8 cellular contexts compared by ENCODE assay signal in genomic region chr1:91499904-91500755, GRCh38. TPM values are rescaled to one million over a fixed set of nuclear protein-coding genes. Genes with fewer than 3 reads are reported as not detected.
DNase-seq lines count a peak whose midpoint lies in the region; ATAC-seq and TF ChIP-seq lines count a peak whose summit lies in the region.

No MANE protein-coding gene starts in this region.

- TF ChIP-seq CTCF in RWPE2 (IDR thresholded peaks at IDR 0.05; ENCODE audit: poor library complexity, severe bottlenecking) (no peak), fibroblast of villous mesenchyme (IDR thresholded peaks at IDR 0.05; ENCODE audit: insufficient read depth, low read depth, low read length) (no peak)

- peak; percentile 20 for ATAC-seq in HG02885 (IDR thresholded peaks at IDR 0.05; ENCODE audit: poor library complexity, unreplicated experiment)
- peak; percentile 28 for ATAC-seq in RWPE2 (ENCODE audit: low read depth)
- ATAC-seq in stimulated activated memory B cell treated with anti-CD40 and anti-IgM and Interleukin-4, amounts not matched to agents 10 μg/mL and 1 μg/mL and 100 μg/mL, for 72 hours: peak; percentile 59
- no peak for ATAC-seq in left lobe of liver

- no peaks in the 10 kb centered on the region for H3K27me3 Mint-ChIP-seq in stimulated activated memory B cell treated with anti-CD40 and anti-IgM and Interleukin-4, amounts not matched to agents 10 μg/mL and 1 μg/mL and 100 μg/mL, for 72 hours

- no peaks in the 10 kb centered on the region for H3K9me3 Mint-ChIP-seq in stimulated activated memory B cell treated with anti-CD40 and anti-IgM and Interleukin-4, amounts not matched to agents 10 μg/mL and 1 μg/mL and 100 μg/mL, for 72 hours

- no peak overlapping the region for H3K4me3 Mint-ChIP-seq in stimulated activated memory B cell treated with anti-CD40 and anti-IgM and Interleukin-4, amounts not matched to agents 10 μg/mL and 1 μg/mL and 100 μg/mL, for 72 hours

- H3K27ac Mint-ChIP-seq in stimulated activated memory B cell treated with anti-CD40 and anti-IgM and Interleukin-4, amounts not matched to agents 10 μg/mL and 1 μg/mL and 100 μg/mL, for 72 hours: no peak overlapping the region

- peaks cover 15% of the 10 kb centered on the region for H3K4me1 ChIP-seq in RWPE2 (ENCODE audit: insufficient read depth, poor library complexity, severe bottlenecking)

- no peaks in the 10 kb centered on the region for H3K9me3 ChIP-seq in RWPE2 (ENCODE audit: severe bottlenecking)

- H3K36me3 Mint-ChIP-seq in stimulated activated memory B cell treated with anti-CD40 and anti-IgM and Interleukin-4, amounts not matched to agents 10 μg/mL and 1 μg/mL and 100 μg/mL, for 72 hours: no peaks in the 10 kb centered on the region

- peak; percentile 49 for DNase-seq in NCI-H82 (lab: John Stamatoyannopoulos, UW)
- DNase-seq in NCI-H82 treated with DMSO at 0.1 percent for 48 hours (lab: John Stamatoyannopoulos, UW; ENCODE audit: unreplicated experiment): no peak
- DNase-seq in RWPE2 (ENCODE audit: low spot score): no peak
- no peak for DNase-seq in fibroblast of villous mesenchyme (ENCODE audit: low read depth)
- no peak for DNase-seq in NCI-H1436 treated with DMSO at 0.1 percent for 48 hours (lab: John Stamatoyannopoulos, UW)
- DNase-seq in left lobe of liver (ENCODE audit: low spot score): no peak

- peaks cover 13% of the 10 kb centered on the region for H3K4me1 Mint-ChIP-seq in stimulated activated memory B cell treated with anti-CD40 and anti-IgM and Interleukin-4, amounts not matched to agents 10 μg/mL and 1 μg/mL and 100 μg/mL, for 72 hours

- peak overlapping the region; percentile 52 for H3K4me3 ChIP-seq in RWPE2 (ENCODE audit: severe bottlenecking)
- H3K4me3 ChIP-seq in fibroblast of villous mesenchyme (ENCODE audit: low read depth, low read length): peak overlapping the region; percentile 90

- H3K36me3 ChIP-seq in RWPE2 (ENCODE audit: low read depth): peaks cover 30% of the 10 kb centered on the region

- no peaks in the 10 kb centered on the region for H3K27me3 ChIP-seq in RWPE2 (ENCODE audit: insufficient read depth, poor library complexity, severe bottlenecking)

- H3K27ac ChIP-seq in RWPE2 (ENCODE audit: poor library complexity, severe bottlenecking): peak overlapping the region; percentile 86

RNA-seq across cellular contexts. Expression of gene CDC7, which starts 0.5 kb away (rescaled TPM):
- 5.2 and 6.5 TPM in 2 replicates for total RNA-seq in fibroblast of villous mesenchyme
- 0.45 TPM for total RNA-seq in left lobe of liver
